21 cellular contexts compared by ENCODE assay signal in the genomic region with DNA sequence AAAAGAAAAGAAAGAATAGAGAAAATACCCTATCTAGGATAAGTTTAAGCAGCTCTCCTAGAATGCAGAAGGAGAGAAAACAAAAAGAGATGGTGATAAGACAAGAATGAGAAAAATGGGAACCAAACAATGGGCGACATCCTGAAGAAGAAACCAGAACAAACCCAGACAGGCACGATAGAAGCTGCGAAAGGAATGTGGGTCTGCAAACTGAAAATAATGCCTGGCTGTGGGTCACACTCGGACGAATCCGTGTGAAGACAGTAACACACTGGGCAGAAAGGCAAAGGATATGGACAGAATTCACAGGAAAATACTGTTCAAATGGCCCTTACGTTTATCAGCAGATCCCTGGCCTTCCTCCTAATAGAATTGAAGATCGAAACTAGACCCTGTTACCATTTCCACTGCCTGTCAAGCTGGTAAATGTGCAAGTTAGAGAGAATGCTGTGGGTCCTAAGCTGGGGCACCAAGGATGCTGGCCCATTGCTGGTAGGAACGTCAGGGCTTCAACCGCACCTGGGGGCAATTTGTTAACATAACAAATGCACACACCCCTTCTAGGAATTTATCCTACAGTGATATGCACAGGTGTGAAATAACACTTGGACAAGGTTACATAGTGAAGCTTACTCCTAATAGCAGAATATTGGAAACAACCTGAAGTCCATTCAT.
A peak's percentile ranks its signal among the peaks of the same experiment; 100 is the strongest.
DNase-seq lines count a peak whose midpoint lies in the region; ATAC-seq, FAIRE-seq and TF ChIP-seq lines count a peak whose summit lies in the region.
"Had no signal": no experiment of that assay in that cellular context is flagged by ENCODE, and none has a peak within 500 bp of the region (broad histone marks: within the 10 kb centered on the region; RNA-seq: fewer than 3 reads in every experiment).

No MANE protein-coding gene starts in this region.

- peak overlapping the region; percentile 4 for H2AFZ ChIP-seq in endothelial cell of umbilical vein (ENCODE audit: low read depth, low read length)
- H2AFZ ChIP-seq in trophoblast cell (ENCODE audit: insufficient read depth, low read length, poor library complexity) = no peak overlapping the region
- H2AFZ ChIP-seq: GM23248 had no signal

- dilution Hi-C loops in endothelial cell of umbilical vein (cut with MboI; ENCODE audit: extremely low pct_ligation_motif_present, low sequenced_read_pairs) = no loop called here

- no peaks in the 10 kb centered on the region for H4K20me1 ChIP-seq in endothelial cell of umbilical vein (replicated peaks; ENCODE audit: control insufficient read depth, extremely low read depth, insufficient read depth, low read length)
- H4K20me1 ChIP-seq: BLaER1 had no signal

- H3K9ac ChIP-seq in endothelial cell of umbilical vein (replicated peaks; ENCODE audit: extremely low read depth, insufficient read depth, low read length) = no peak overlapping the region
- no peak overlapping the region for H3K9ac ChIP-seq in trophoblast cell (ENCODE audit: low read length)
- H3K9ac ChIP-seq: BLaER1, GM23248 had no signal

- peaks cover 2% of the 10 kb centered on the region for H3K79me1 ChIP-seq in trophoblast cell (ENCODE audit: low read length)

- H4K91ac ChIP-seq in trophoblast cell (ENCODE audit: low read depth, low read length) = no peak overlapping the region

- H3K14ac ChIP-seq in trophoblast cell (ENCODE audit: low read length) = no peak overlapping the region

- POLR2A ChIA-PET in Caco-2 (lab: Charles Lee) (interaction anchor here (0.8 kb wide), 1 partner anchor 54 kb away, joined by 5 read pairs; no protein-coding TSS in a partner anchor), WTC11 (lab: Charles Lee) (interaction anchor here (0.5 to 0.6 kb wide), 2 partner anchors 84 to 1351 kb away, joined by 3 to 5 read pairs; no protein-coding TSS in a partner anchor), endothelial cell of umbilical vein (lab: Charles Lee) (interaction anchor here (0.6 kb wide), 1 partner anchor 19 kb away, joined by 5 read pairs; no protein-coding TSS in a partner anchor)

- peak overlapping the region; percentile 43 for H3K27ac Mint-ChIP-seq in Caco-2 (ENCODE audit: unreplicated experiment)
- no peak overlapping the region for H3K27ac Mint-ChIP-seq in WTC11
- H3K27ac Mint-ChIP-seq: CD14-positive monocyte; CD4-positive, alpha-beta memory T cell; IgD-negative memory B cell had no signal

- H3K9me3 ChIP-seq in Caco-2 (no peaks in the 10 kb centered on the region), endothelial cell of umbilical vein (replicated peaks; ENCODE audit: control insufficient read depth, insufficient read depth, low read length) (no peaks in the 10 kb centered on the region), trophoblast cell (ENCODE audit: insufficient read depth, low read depth, low read length) (no peaks in the 10 kb centered on the region)
- H3K9me3 ChIP-seq: BLaER1 had no signal

- H3K27me3 Mint-ChIP-seq in Caco-2 (ENCODE audit: insufficient read depth, unreplicated experiment) = no peaks in the 10 kb centered on the region
- peaks cover 3% of the 10 kb centered on the region for H3K27me3 Mint-ChIP-seq in WTC11 (ENCODE audit: low read depth)

- H2BK5ac ChIP-seq in trophoblast cell (ENCODE audit: low read depth, low read length, poor library complexity) = no peak overlapping the region

- no peaks in the 10 kb centered on the region for H3K9me1 ChIP-seq in endothelial cell of umbilical vein (replicated peaks; ENCODE audit: control insufficient read depth, extremely low read depth, insufficient read depth, low read length)

- no peaks in the 10 kb centered on the region for H3K36me3 Mint-ChIP-seq in Caco-2 (ENCODE audit: insufficient read depth, unreplicated experiment)
- H3K36me3 Mint-ChIP-seq in WTC11 = no peaks in the 10 kb centered on the region; the same call in 1 of the 2 replicates
- H3K36me3 Mint-ChIP-seq: CD14-positive monocyte; CD4-positive, alpha-beta memory T cell; IgD-negative memory B cell had no signal

- intact Hi-C loops in Caco-2 (cut with micrococcal nuclease; ENCODE audit: unreplicated experiment) = no loop called here
- intact Hi-C loops in endothelial cell of umbilical vein (cut with micrococcal nuclease) = no loop called here
- intact Hi-C loops in Right ventricle myocardium superior (cut with DNase I) = no loop called here

- H2AK5ac ChIP-seq in trophoblast cell (ENCODE audit: low read length) = no peak overlapping the region

- no peak overlapping the region for H4K8ac ChIP-seq in trophoblast cell (ENCODE audit: low read depth, low read length)

- peak; percentile 53; the same call in 1 of the 2 replicates for ATAC-seq in WTC11
- no peak for ATAC-seq in Right ventricle myocardium superior (ENCODE audit: poor library complexity)
- ATAC-seq: HepG2 had no signal

- TF ChIP-seq POLR2A in endothelial cell of umbilical vein (IDR thresholded peaks at IDR 0.05; ENCODE audit: low read depth, low read length) = no peak

- no peak overlapping the region for H2BK120ac ChIP-seq in trophoblast cell (ENCODE audit: insufficient read depth, low read length, poor library complexity)

- no peak for FAIRE-seq in endothelial cell of umbilical vein (lab: Jason Lieb, UNC)
- FAIRE-seq: G401.6, GM12891, GM19239, HepG2 had no signal

- H3K4me3 ChIP-seq in Caco-2 (ENCODE audit: low read depth, low read length) (no peak overlapping the region), endothelial cell of umbilical vein (replicated peaks in 1 of 3; ENCODE audit: insufficient read depth in 1 of 3, low read depth in 1 of 3, low read length in 3 of 3) (no peak overlapping the region), trophoblast cell (ENCODE audit: low read depth, low read length) (no peak overlapping the region)
- H3K4me3 ChIP-seq: BLaER1, GM23248 had no signal

- H3K4ac ChIP-seq in trophoblast cell (ENCODE audit: low read depth, low read length) = no peak overlapping the region

- H3K23ac ChIP-seq in trophoblast cell (ENCODE audit: low read length) = no peak overlapping the region

- H4K12ac ChIP-seq in trophoblast cell (ENCODE audit: low read depth, low read length) = no peak overlapping the region

- H3K36me3 ChIP-seq in Caco-2 (ENCODE audit: control insufficient read depth, insufficient read depth, low read length) = no peaks in the 10 kb centered on the region
- H3K36me3 ChIP-seq in endothelial cell of umbilical vein (ENCODE audit: control insufficient read depth in 2 of 2, extremely low read depth in 1 of 2, insufficient read depth in 2 of 2, low read length in 2 of 2) = no peaks in the 10 kb centered on the region
- H3K36me3 ChIP-seq in trophoblast cell (ENCODE audit: control insufficient read depth in 1 of 2, insufficient read depth in 2 of 2, low read length in 2 of 2) = no peaks in the 10 kb centered on the region
- H3K36me3 ChIP-seq: BLaER1 had no signal

- H3K4me1 ChIP-seq in Caco-2 (peaks cover 24% of the 10 kb centered on the region), endothelial cell of umbilical vein (ENCODE audit: control insufficient read depth, extremely low read depth, insufficient read depth, low read length) (peaks cover 5% of the 10 kb centered on the region), trophoblast cell (ENCODE audit: control insufficient read depth in 1 of 2, insufficient read depth in 2 of 2, low read length in 2 of 2) (peaks cover 3 to 17% of the 10 kb centered on the region in 2 experiments)

- H3K4me2 ChIP-seq in endothelial cell of umbilical vein (ENCODE audit: insufficient read depth, low read length) = no peak overlapping the region
- H3K4me2 ChIP-seq in trophoblast cell (ENCODE audit: low read length) = peak overlapping the region; percentile 29

- no CpG with 5 or more reads among the region's 10 CpGs for WGBS in trophoblast cell (ENCODE audit: extremely low coverage, insufficient coverage, insufficient read length)

- H3K27ac ChIP-seq in endothelial cell of umbilical vein (ENCODE audit: insufficient read depth, low read depth, low read length) = no peak overlapping the region
- H3K27ac ChIP-seq in trophoblast cell (ENCODE audit: low read depth, low read length) = peak overlapping the region; percentile 70
- H3K27ac ChIP-seq: BLaER1, GM23248 had no signal

- H3K18ac ChIP-seq in trophoblast cell (ENCODE audit: low read length) = no peak overlapping the region

- H3K4me1 Mint-ChIP-seq in Caco-2 (ENCODE audit: low read depth, unreplicated experiment) = peaks cover 19% of the 10 kb centered on the region
- H3K4me1 Mint-ChIP-seq in WTC11 = peaks cover 33% of the 10 kb centered on the region
- H3K4me1 Mint-ChIP-seq: CD4-positive, alpha-beta memory T cell; IgD-negative memory B cell had no signal

- CTCF ChIA-PET in Caco-2 (lab: Charles Lee) (interaction anchor here (0.6 to 1.3 kb wide), 2 partner anchors 145 to 334 kb away, joined by 3 to 4 read pairs; no protein-coding TSS in a partner anchor), WTC11 (lab: Charles Lee) (interaction anchor here (0.7 kb wide), 2 partner anchors 124 to 238 kb away, joined by 3 read pairs; no protein-coding TSS in a partner anchor), endothelial cell of umbilical vein (lab: Charles Lee) (interaction anchor here (1.4 to 2.2 kb wide), 2 partner anchors 10 to 145 kb away, joined by 3 to 5 read pairs; no protein-coding TSS in a partner anchor)

- BruUV-seq in Caco-2 (replicated peaks; lab: Mats Ljungman, UMichigan) = no TSS peak
- BruUV-seq in endothelial cell of umbilical vein (replicated peaks; lab: Mats Ljungman, UMichigan) = no TSS peak

- H3K27me3 ChIP-seq in Caco-2 (replicated peaks; ENCODE audit: control insufficient read depth, insufficient read depth, low read length) = no peaks in the 10 kb centered on the region
- no peaks in the 10 kb centered on the region for H3K27me3 ChIP-seq in endothelial cell of umbilical vein (ENCODE audit: control insufficient read depth in 2 of 2, insufficient read depth in 2 of 2, low read length in 2 of 2)
- no peaks in the 10 kb centered on the region for H3K27me3 ChIP-seq in trophoblast cell (ENCODE audit: insufficient read depth, low read length)
- H3K27me3 ChIP-seq: BLaER1 had no signal

- DNase-seq in Caco-2 (no peak), WTC11 (ENCODE audit: low spot score) (no peak), endothelial cell of umbilical vein (ENCODE audit: low read depth, low spot score) (no peak), trophoblast cell (peak; percentile 94 to 95), Right ventricle myocardium superior (no peak), SK-N-DZ (ENCODE audit: low spot score) (no peak), GM20000 (ENCODE audit: low spot score) (no peak)
- DNase-seq: 8988T; Calu3; CD4-positive, alpha-beta memory T cell; DND-41; EL; GM23248; H7 had no signal

- H3K9me3 Mint-ChIP-seq in Caco-2 (ENCODE audit: unreplicated experiment) (no peaks in the 10 kb centered on the region), WTC11 (peaks cover 4% of the 10 kb centered on the region; the same call in 1 of the 2 replicates)
- H3K9me3 Mint-ChIP-seq: CD4-positive, alpha-beta memory T cell; IgD-negative memory B cell had no signal

- H3K4me3 Mint-ChIP-seq in Caco-2 (ENCODE audit: unreplicated experiment) (peak overlapping the region; percentile 45), WTC11 (no peak overlapping the region)
- H3K4me3 Mint-ChIP-seq: CD14-positive monocyte; CD4-positive, alpha-beta memory T cell; IgD-negative memory B cell had no signal

- TF ChIP-seq CTCF in Caco-2 (IDR thresholded peaks at IDR 0.05; ENCODE audit: insufficient read depth in 1 of 2, low read depth in 1 of 2, low read length in 1 of 2, severe bottlenecking in 1 of 2, unreplicated experiment in 1 of 2) (no peak), WTC11 (IDR thresholded peaks at IDR 0.05) (no peak), endothelial cell of umbilical vein (IDR thresholded peaks at IDR 0.05; ENCODE audit: extremely low read depth in 1 of 2, insufficient read depth in 1 of 2, low read depth in 1 of 2, low read length in 2 of 2) (no peak), GM20000 (IDR thresholded peaks at IDR 0.05; ENCODE audit: extremely low read depth, missing control alignments) (no peak)

- H2BK12ac ChIP-seq in trophoblast cell (ENCODE audit: low read length) = no peak overlapping the region

- H3K79me2 ChIP-seq in endothelial cell of umbilical vein (ENCODE audit: control insufficient read depth, insufficient read depth, low read length) (no peaks in the 10 kb centered on the region), trophoblast cell (ENCODE audit: control insufficient read depth, insufficient read depth, low read length, poor library complexity) (no peaks in the 10 kb centered on the region)

Comparison
In these comparisons a context has a peak if more than half of its experiments do, and no peak if none do; other contexts are left out.
1. DNase-seq: peak in trophoblast cell (2 of 2); none in Caco-2 (0 of 2), WTC11 (single experiment), endothelial cell of umbilical vein (single experiment), Right ventricle myocardium superior (single experiment), SK-N-DZ (single experiment) and GM20000 (single experiment).